Comparison of ENCODE assay signal across 22 cellular contexts in the genomic region with DNA sequence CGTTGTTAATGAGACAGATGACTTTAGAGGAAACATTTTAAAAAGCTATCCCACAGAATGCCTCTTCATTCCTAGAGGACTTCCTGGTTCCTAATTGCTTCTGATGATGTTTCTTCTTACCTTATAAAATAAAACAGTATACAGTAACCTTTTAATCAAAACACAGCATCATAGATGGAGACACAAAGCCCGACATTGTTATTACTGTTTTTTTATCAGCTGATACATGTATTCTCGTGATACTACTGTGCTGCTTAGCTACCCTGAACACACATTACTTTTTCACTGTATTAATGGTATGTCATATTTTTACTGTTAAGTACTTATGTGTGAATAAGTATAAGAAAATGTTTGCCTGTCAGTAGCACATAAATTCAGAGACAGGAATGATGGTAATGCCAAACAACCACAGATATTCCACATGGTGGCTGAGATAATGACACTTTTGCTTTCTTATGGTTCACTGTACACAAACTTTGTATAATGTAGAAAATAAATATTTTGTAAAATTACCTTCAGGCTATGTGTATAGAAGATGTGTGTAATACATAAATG.
A peak's percentile ranks its signal among the peaks of the same experiment; 100 is the strongest.
DNase-seq lines count a peak whose midpoint lies in the region; ATAC-seq and TF ChIP-seq lines count a peak whose summit lies in the region.
"Had no signal": no experiment of that assay in that cellular context is flagged by ENCODE, and none has a peak within 500 bp of the region (broad histone marks: within the 10 kb centered on the region; RNA-seq: fewer than 3 reads in every experiment).

No MANE protein-coding gene starts in this region.

- H3K27me3 Mint-ChIP-seq in activated naive CD8-positive, alpha-beta T cell: no peaks in the 10 kb centered on the region
- no peaks in the 10 kb centered on the region for H3K27me3 Mint-ChIP-seq in activated naive CD8-positive, alpha-beta T cell treated with anti-CD3 and anti-CD28 coated beads for 36 hours
- H3K27me3 Mint-ChIP-seq in T-helper 17 cell (no peaks in the 10 kb centered on the region), mesothelial cell of epicardium (ENCODE audit: low read depth) (no peaks in the 10 kb centered on the region)
- H3K27me3 Mint-ChIP-seq: B cell had no signal

- TF ChIP-seq CTCF in mesothelial cell of epicardium (IDR thresholded peaks at IDR 0.05; ENCODE audit: unreplicated experiment): no peak

- no peaks in the 10 kb centered on the region for H3K4me1 ChIP-seq in effector memory CD4-positive, alpha-beta T cell (ENCODE audit: control insufficient read depth, insufficient read depth, low read length, poor library complexity, severe bottlenecking)

- H3K27ac ChIP-seq in effector memory CD4-positive, alpha-beta T cell (ENCODE audit: insufficient read depth, low read length, poor library complexity, severe bottlenecking): no peak overlapping the region
- H3K27ac ChIP-seq: 22Rv1, RWPE1 had no signal

- DNase-seq in activated naive CD8-positive, alpha-beta T cell treated with anti-CD3 and anti-CD28 coated beads for 36 hours: no peak
- no peak for DNase-seq in T-helper 17 cell
- no peak for DNase-seq in mesothelial cell of epicardium (ENCODE audit: low spot score in 2 of 2, unreplicated experiment in 2 of 2)
- DNase-seq in NCI-H526 treated with DMSO at 0.1 percent for 48 hours (lab: John Stamatoyannopoulos, UW): no peak
- no peak for DNase-seq in head of caudate nucleus
- no peak for DNase-seq in effector memory CD4-positive, alpha-beta T cell
- DNase-seq in NCI-H1105 (lab: John Stamatoyannopoulos, UW): no peak
- DNase-seq: COR-L47, DMS 273 treated with DMSO at 0.1 percent for 48 hours, DND-41, GDM1, KBM-7, NCI-H1694 treated with DMSO at 0.1 percent for 48 hours, NCI-H2227 treated with DMSO at 0.1 percent for 48 hours, NCI-H510A treated with DMSO at 0.1 percent for 48 hours, PC-3, SIG-M5 had no signal

- H3K36me3 Mint-ChIP-seq in activated naive CD8-positive, alpha-beta T cell: peaks cover 5% of the 10 kb centered on the region
- peaks cover 13% of the 10 kb centered on the region for H3K36me3 Mint-ChIP-seq in activated naive CD8-positive, alpha-beta T cell treated with anti-CD3 and anti-CD28 coated beads for 36 hours
- H3K36me3 Mint-ChIP-seq in T-helper 17 cell (ENCODE audit: low read depth) (peaks cover 12% of the 10 kb centered on the region), mesothelial cell of epicardium (peaks cover 25% of the 10 kb centered on the region)

- peak overlapping the region; percentile 2 for H3K27ac Mint-ChIP-seq in activated naive CD8-positive, alpha-beta T cell
- H3K27ac Mint-ChIP-seq in activated naive CD8-positive, alpha-beta T cell treated with anti-CD3 and anti-CD28 coated beads for 36 hours: no peak overlapping the region
- H3K27ac Mint-ChIP-seq in T-helper 17 cell (peak overlapping the region; percentile 2), mesothelial cell of epicardium (peak overlapping the region; percentile 39)
- H3K27ac Mint-ChIP-seq: B cell had no signal

- no peak overlapping the region for H3K4me3 ChIP-seq in effector memory CD4-positive, alpha-beta T cell (ENCODE audit: insufficient read depth, low read depth, low read length, poor library complexity, severe bottlenecking)

- no peak for ATAC-seq in T-helper 17 cell
- ATAC-seq: HepG2, PC-3 had no signal

- H3K9me3 ChIP-seq in T-helper 17 cell (ENCODE audit: control insufficient read depth, low read length, poor library complexity, severe bottlenecking): no peaks in the 10 kb centered on the region
- no peaks in the 10 kb centered on the region for H3K9me3 ChIP-seq in effector memory CD4-positive, alpha-beta T cell (ENCODE audit: control insufficient read depth, low read length)

- peaks cover 14% of the 10 kb centered on the region for H3K4me1 Mint-ChIP-seq in activated naive CD8-positive, alpha-beta T cell (ENCODE audit: low read depth)
- H3K4me1 Mint-ChIP-seq in activated naive CD8-positive, alpha-beta T cell treated with anti-CD3 and anti-CD28 coated beads for 36 hours: peaks cover 15% of the 10 kb centered on the region
- peaks cover 18% of the 10 kb centered on the region for H3K4me1 Mint-ChIP-seq in T-helper 17 cell
- H3K4me1 Mint-ChIP-seq in mesothelial cell of epicardium: no peaks in the 10 kb centered on the region

- no peaks in the 10 kb centered on the region for H3K9me3 Mint-ChIP-seq in activated naive CD8-positive, alpha-beta T cell (ENCODE audit: low read depth)
- no peaks in the 10 kb centered on the region for H3K9me3 Mint-ChIP-seq in activated naive CD8-positive, alpha-beta T cell treated with anti-CD3 and anti-CD28 coated beads for 36 hours
- H3K9me3 Mint-ChIP-seq in mesothelial cell of epicardium: no peaks in the 10 kb centered on the region

- peaks cover 35% of the 10 kb centered on the region for H3K36me3 ChIP-seq in effector memory CD4-positive, alpha-beta T cell (ENCODE audit: control insufficient read depth, insufficient read depth, low read length)

- H3K27me3 ChIP-seq in effector memory CD4-positive, alpha-beta T cell (replicated peaks; ENCODE audit: control insufficient read depth, insufficient read depth, low read length, poor library complexity, severe bottlenecking): no peaks in the 10 kb centered on the region

- H3K4me3 Mint-ChIP-seq in activated naive CD8-positive, alpha-beta T cell: no peak overlapping the region
- H3K4me3 Mint-ChIP-seq in activated naive CD8-positive, alpha-beta T cell treated with anti-CD3 and anti-CD28 coated beads for 36 hours: no peak overlapping the region
- no peak overlapping the region for H3K4me3 Mint-ChIP-seq in T-helper 17 cell
- H3K4me3 Mint-ChIP-seq in mesothelial cell of epicardium: no peak overlapping the region
- H3K4me3 Mint-ChIP-seq: B cell had no signal

- intact Hi-C loops in head of caudate nucleus (cut with DNase I): no loop called here
